Comparison of ENCODE assay signal across 22 cellular contexts in genomic region chr2:71710367-71710766, GRCh38.
"Had no signal": no experiment of that assay in that cellular context is flagged by ENCODE, and none has a peak within 500 bp of the region (broad histone marks: within the 10 kb centered on the region; RNA-seq: fewer than 3 reads in every experiment).

No MANE protein-coding gene starts in this region.

- H3K36me3 Mint-ChIP-seq: immature natural killer cell, natural killer cell had no signal

- H3K4me1 ChIP-seq: suprapubic skin, transverse colon, upper lobe of right lung, uterus had no signal

- H3K4me1 Mint-ChIP-seq: immature natural killer cell; natural killer cell; stimulated activated naive CD8-positive, alpha-beta T cell treated with anti-CD3 and anti-CD28 coated beads, Interleukin-15, amount 100 ng/mL, for 72 hours had no signal

- H3K9me3 ChIP-seq: ovary, psoas muscle, suprapubic skin, transverse colon, upper lobe of right lung, uterus had no signal

- H3K9me3 Mint-ChIP-seq: immature natural killer cell; natural killer cell; stimulated activated naive CD8-positive, alpha-beta T cell treated with anti-CD3 and anti-CD28 coated beads, Interleukin-15, amount 100 ng/mL, for 72 hours had no signal

- H3K27ac ChIP-seq: dorsolateral prefrontal cortex, ovary, psoas muscle, suprapubic skin, transverse colon, upper lobe of right lung, uterus had no signal

- ATAC-seq: natural killer cell; psoas muscle; right cardiac atrium; stimulated activated naive CD8-positive, alpha-beta T cell treated with anti-CD3 and anti-CD28 coated beads, Interleukin-15, amount 100 ng/mL, for 72 hours; upper lobe of right lung had no signal

- H3K27me3 ChIP-seq: dorsolateral prefrontal cortex, ovary, suprapubic skin, transverse colon, upper lobe of right lung, uterus had no signal

- H3K36me3 ChIP-seq: ovary, suprapubic skin, transverse colon, upper lobe of right lung, uterus had no signal

- H3K4me3 Mint-ChIP-seq: immature natural killer cell; natural killer cell; stimulated activated naive CD8-positive, alpha-beta T cell treated with anti-CD3 and anti-CD28 coated beads, Interleukin-15, amount 100 ng/mL, for 72 hours had no signal

- H3K4me3 ChIP-seq: dorsolateral prefrontal cortex, ovary, psoas muscle, suprapubic skin, transverse colon, upper lobe of right lung, uterus had no signal

- H3K27ac Mint-ChIP-seq: immature natural killer cell; natural killer cell; stimulated activated naive CD8-positive, alpha-beta T cell treated with anti-CD3 and anti-CD28 coated beads, Interleukin-15, amount 100 ng/mL, for 72 hours had no signal

- DNase-seq: effector CD4-positive, alpha-beta T cell; hypothalamus; immature natural killer cell; islet precursor cell; mammary epithelial cell; mesendoderm; natural killer cell; occipital lobe; ovary; psoas muscle; stimulated activated CD4-positive, alpha-beta T cell treated with anti-CD3 and anti-CD28 coated beads, Interleukin-12 subunit alpha, Interleukin-12 subunit beta, amount 100 ng/mL, for 4 hours; stimulated activated CD4-positive, alpha-beta T cell treated with anti-CD3 and anti-CD28 coated beads, Interleukin-1b, Interleukin-23, amount 100 ng/mL, for 48 hours; stimulated activated CD4-positive, alpha-beta T cell treated with anti-CD3 and anti-CD28 coated beads, Interleukin-4, amount 100 ng/mL, for 1 hour; stimulated activated CD8-positive, alpha-beta memory T cell treated with anti-CD3 and anti-CD28 coated beads, Interleukin-4, amount 100 ng/mL, for 48 hours; stimulated activated naive CD4-positive, alpha-beta T cell; stimulated activated naive CD8-positive, alpha-beta T cell treated with anti-CD3 and anti-CD28 coated beads, Interleukin-15, amount 100 ng/mL, for 72 hours; transverse colon; upper lobe of right lung; uterus had no signal
